In genomic region chr3:151383956-151384355, GRCh38 we compare ENCODE assay signal across 1 cellular context.
TF ChIP-seq lines count a peak whose summit lies in the region.

No MANE protein-coding gene starts in this region.

TF ChIP-seq in HepG2, 621 proteins besides CTCF, POLR2A, EP300 and RAD21 (continued from another document):
- no peak for TF ChIP-seq ZNF329 (CRISPR knock-in tag; IDR thresholded peaks at IDR 0.05; ENCODE audit: low read depth)
- no peak for TF ChIP-seq DMAP1 (CRISPR knock-in tag; IDR thresholded peaks at IDR 0.05)
- no peak for TF ChIP-seq ZNF605 (CRISPR knock-in tag; IDR thresholded peaks at IDR 0.05)
- TF ChIP-seq XBP1 (CRISPR knock-in tag; IDR thresholded peaks at IDR 0.05), result no peak
- no peak for TF ChIP-seq PHB2 (IDR thresholded peaks at IDR 0.05; ENCODE audit: partially characterized antibody)
- no peak for TF ChIP-seq ZMYM3 (CRISPR knock-in tag; IDR thresholded peaks at IDR 0.05)
- TF ChIP-seq, protein P1, sequence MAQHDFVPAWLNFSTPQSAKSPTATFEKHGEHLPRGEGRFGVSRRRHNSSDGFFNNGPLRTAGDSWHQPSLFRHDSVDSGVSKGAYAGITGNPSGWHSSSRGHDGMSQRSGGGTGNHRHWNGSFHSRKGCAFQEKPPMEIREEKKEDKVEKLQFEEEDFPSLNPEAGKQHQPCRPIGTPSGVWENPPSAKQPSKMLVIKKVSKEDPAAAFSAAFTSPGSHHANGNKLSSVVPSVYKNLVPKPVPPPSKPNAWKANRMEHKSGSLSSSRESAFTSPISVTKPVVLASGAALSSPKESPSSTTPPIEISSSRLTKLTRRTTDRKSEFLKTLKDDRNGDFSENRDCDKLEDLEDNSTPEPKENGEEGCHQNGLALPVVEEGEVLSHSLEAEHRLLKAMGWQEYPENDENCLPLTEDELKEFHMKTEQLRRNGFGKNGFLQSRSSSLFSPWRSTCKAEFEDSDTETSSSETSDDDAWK (CRISPR knock-in tag; IDR thresholded peaks at IDR 0.05), result no peak
- no peak for TF ChIP-seq DBP (CRISPR knock-in tag; IDR thresholded peaks at IDR 0.05; ENCODE audit: not compliant biosample characterization)
- no peak for TF ChIP-seq HIC2 (CRISPR knock-in tag; IDR thresholded peaks at IDR 0.05; ENCODE audit: low read depth)
- TF ChIP-seq ZKSCAN1 (IDR thresholded peaks at IDR 0.05; ENCODE audit: low read length), result no peak
